ENCODE assay signal across 11 cellular contexts in genomic region chr1:161605762-161606540, GRCh38. TPM values are rescaled to one million over a fixed set of nuclear protein-coding genes. Genes with fewer than 3 reads are reported as not detected.
DNase-seq lines count a peak whose midpoint lies in the region; ATAC-seq, FAIRE-seq and TF ChIP-seq lines count a peak whose summit lies in the region.
"Not testable (repeated sequence)": the region's sequence is repeated elsewhere in the genome, so short reads cannot be mapped to it uniquely, and the experiment has no call there.
"Had no signal": no experiment of that assay in that cellular context is flagged by ENCODE, and none has a peak within 500 bp of the region (broad histone marks: within the 10 kb centered on the region; RNA-seq: fewer than 3 reads in every experiment).

No MANE protein-coding gene starts in this region.

- not testable (repeated sequence) for H3K27ac Mint-ChIP-seq in T-helper 17 cell

- not testable (repeated sequence) for H3K27ac ChIP-seq in ACC112 (ENCODE audit: low read depth, low read length); adrenal gland

- H3K79me2 ChIP-seq in ACC112 (ENCODE audit: control insufficient read depth, insufficient read depth, low read length, unreplicated experiment) = not testable (repeated sequence)

- not testable (repeated sequence) for H3K36me3 Mint-ChIP-seq in T-helper 17 cell (ENCODE audit: low read depth)

- WGBS in adrenal gland, 4 donors = 15 to 43% (median 21%) methylated on average over 24 to 56 of the region's 78 CpGs; no CpG with 5 or more reads in 1 of the 4 donors

- not testable (repeated sequence) for H3K9me3 ChIP-seq in T-helper 17 cell (ENCODE audit: control insufficient read depth, low read length, poor library complexity, severe bottlenecking); adrenal gland (replicated peaks in 1 of 3); mucosa of descending colon

- not testable (repeated sequence) for DNase-seq in GM12891 (ENCODE audit: insufficient read length, low spot score); T-helper 17 cell
- DNase-seq in adrenal gland = peak; percentile 53 to 79 (median 68)
- peak; percentile 40 to 61 for DNase-seq in erythroblast (lab: John Stamatoyannopoulos, UW)
- DNase-seq in left ventricle myocardium superior = peak; percentile 56
- peak in 1 of 3 donors; percentile 18 for DNase-seq in mucosa of descending colon
- peak; percentile 20 for DNase-seq in stimulated activated CD4-positive, alpha-beta T cell treated with anti-CD3 and anti-CD28 coated beads, Interleukin-4, amount 100 ng/mL, for 1 hour

- intact Hi-C loops in adrenal gland (cut with DNase I); left ventricle myocardium superior (cut with micrococcal nuclease); mucosa of descending colon (cut with DNase I, micrococcal nuclease): not testable (repeated sequence)

- H3K4me3 Mint-ChIP-seq in T-helper 17 cell = not testable (repeated sequence)

- ATAC-seq in T-helper 17 cell = peak; percentile 65
- peak; percentile 83 for ATAC-seq in left ventricle myocardium superior
- ATAC-seq in mucosa of descending colon = peak; percentile 46

- H3K27me3 ChIP-seq in ACC112 (ENCODE audit: insufficient read depth, low read length); adrenal gland: not testable (repeated sequence)

- H3K27me3 Mint-ChIP-seq in T-helper 17 cell = not testable (repeated sequence)

- H3K4me3 ChIP-seq in ACC112 (ENCODE audit: low read depth, low read length) = peak overlapping the region; percentile 44
- peak overlapping the region in 1 of 4 donors; percentile 20 for H3K4me3 ChIP-seq in adrenal gland
- not testable (repeated sequence) for H3K4me3 ChIP-seq in mucosa of descending colon

- not testable (repeated sequence) for TF ChIP-seq POLR2A in GM12891 (IDR thresholded peaks at IDR 0.05; ENCODE audit: low read depth, low read length); adrenal gland (IDR thresholded peaks at IDR 0.05); erythroblast (IDR thresholded peaks at IDR 0.05; ENCODE audit: low read length)

- not testable (repeated sequence) for H3K4me1 Mint-ChIP-seq in T-helper 17 cell

- peak; percentile 91 for FAIRE-seq in GM12891 (lab: Jason Lieb, UNC)

- H3K4me1 ChIP-seq in ACC112 (ENCODE audit: control insufficient read depth, insufficient read depth, low read length, unreplicated experiment); adrenal gland (replicated peaks in 1 of 2); mucosa of descending colon (ENCODE audit: low read depth): not testable (repeated sequence)

- not testable (repeated sequence) for H2AFZ ChIP-seq in ACC112 (ENCODE audit: low read length, unreplicated experiment)

- TF ChIP-seq CTCF in adrenal gland (IDR thresholded peaks at IDR 0.05); mucosa of descending colon (IDR thresholded peaks at IDR 0.05): not testable (repeated sequence)

- H3K36me3 ChIP-seq in ACC112 (ENCODE audit: insufficient read depth, low read length); adrenal gland (replicated peaks in 1 of 2); mucosa of descending colon (ENCODE audit: low read depth): not testable (repeated sequence)

RNA-seq across cellular contexts. Expression of gene FCGR3B, which starts 25.0 kb away (rescaled TPM):
- not detected for polyA plus RNA-seq in GM12891 (2012; ENCODE audit: low read depth, missing spikeins)
- under 1 TPM in 1 of 2 donors, not detected in 1; 0.37 TPM for total RNA-seq in T-helper 17 cell
- total RNA-seq in adrenal gland = 10 to 100 TPM in 3 of 8 donors, 1 to 10 TPM in 4, under 1 TPM in 1; 0.85 to 17.1 (median 8.5) TPM
- polyA plus RNA-seq in adrenal gland = 1 to 10 TPM in 1 of 3 donors, under 1 TPM in 2; 0.24 to 3.4 (median 0.88) TPM
- total RNA-seq in left ventricle myocardium superior = 3.3 TPM
- 1 to 10 TPM in 2 of 3 donors, not detected in 1; 1.5 to 1.7 TPM for total RNA-seq in mucosa of descending colon
- total RNA-seq: A172; HT-29; T-helper 2 cell treated with Interferon-gamma antibody and Interleukin-4, amounts not matched to agents 100 ng/mL and 5 ng/mL, for 36 hours had no signal

RNA-seq across cellular contexts. Expression of gene FCGR3A, which starts 56.3 kb away (rescaled TPM):
- not detected for polyA plus RNA-seq in GM12891 (2012; ENCODE audit: low read depth, missing spikeins)
- total RNA-seq in T-helper 17 cell (1 to 10 TPM in 1 of 2 donors, under 1 TPM in 1; 0.31 to 4.3 TPM), adrenal gland (100 to 1,000 TPM in 6 of 8 donors, 10 to 100 TPM in 2; 19.0 to 184 (median 125) TPM), left ventricle myocardium superior (19.9 TPM), mucosa of descending colon (10 to 100 TPM in 2 of 3 donors, 1 to 10 TPM in 1; 1.1 to 23.1 (median 19.8) TPM)
- polyA plus RNA-seq in adrenal gland = 100 to 1,000 TPM in 1 of 3 donors, 10 to 100 TPM in 2; 18.1 to 103 (median 30.1) TPM
- total RNA-seq: A172; HT-29; T-helper 2 cell treated with Interferon-gamma antibody and Interleukin-4, amounts not matched to agents 100 ng/mL and 5 ng/mL, for 36 hours had no signal

RNA-seq across cellular contexts. Expression of gene FCGR2B, which starts 57.0 kb away (rescaled TPM):
- 37.4 TPM for polyA plus RNA-seq in GM12891 (2012; ENCODE audit: low read depth, missing spikeins)
- total RNA-seq in T-helper 17 cell (1 to 10 TPM; 2.6 to 2.9 TPM), adrenal gland (10 to 100 TPM in 7 of 8 donors, 1 to 10 TPM in 1; 2.1 to 32.1 (median 20.8) TPM), left ventricle myocardium superior (12.6 TPM), mucosa of descending colon (10 to 100 TPM in 2 of 3 donors, 1 to 10 TPM in 1; 5.1 to 18.7 (median 14.8) TPM)
- 1 to 10 TPM; 3.4 to 6.4 (median 3.5) TPM for polyA plus RNA-seq in adrenal gland
- total RNA-seq: A172, HT-29 had no signal
